Comparison of ENCODE assay signal across 1 cellular context in genomic region chr17:1992541-1992940, GRCh38.
TF ChIP-seq lines count a peak whose summit lies in the region.

No MANE protein-coding gene starts in this region.

TF ChIP-seq in SK-N-SH treated with all-trans-retinoic acid at 6 μM for 48 hours, 23 proteins besides CTCF, POLR2A, EP300 and RAD21 (continued from another document):
- TF ChIP-seq TSHZ2 (CRISPR knock-in tag; IDR thresholded peaks at IDR 0.05) (no peak), ZFP30 (CRISPR knock-in tag; IDR thresholded peaks at IDR 0.05) (no peak), CSDC2 (CRISPR knock-in tag; IDR thresholded peaks at IDR 0.05) (no peak), ZNF8 (CRISPR knock-in tag; IDR thresholded peaks at IDR 0.05) (no peak), POU6F1 (CRISPR knock-in tag; IDR thresholded peaks at IDR 0.05; ENCODE audit: borderline replicate concordance, low read depth) (no peak), ZNF565 (CRISPR knock-in tag; conservative IDR thresholded peaks at IDR 0.05; ENCODE audit: low read depth) (no peak), ZNF70 (CRISPR knock-in tag; IDR thresholded peaks at IDR 0.05) (no peak), BACH2 (CRISPR knock-in tag; IDR thresholded peaks at IDR 0.05; ENCODE audit: borderline replicate concordance) (no peak), OSR1 (CRISPR knock-in tag; IDR thresholded peaks at IDR 0.05) (no peak), ZC3H10 (CRISPR knock-in tag; IDR thresholded peaks at IDR 0.05) (no peak), PATZ1 (CRISPR knock-in tag; IDR thresholded peaks at IDR 0.05; ENCODE audit: borderline replicate concordance) (no peak), ARNTL (CRISPR knock-in tag; IDR thresholded peaks at IDR 0.05; ENCODE audit: borderline replicate concordance, low read depth) (no peak)
